In the genomic region with DNA sequence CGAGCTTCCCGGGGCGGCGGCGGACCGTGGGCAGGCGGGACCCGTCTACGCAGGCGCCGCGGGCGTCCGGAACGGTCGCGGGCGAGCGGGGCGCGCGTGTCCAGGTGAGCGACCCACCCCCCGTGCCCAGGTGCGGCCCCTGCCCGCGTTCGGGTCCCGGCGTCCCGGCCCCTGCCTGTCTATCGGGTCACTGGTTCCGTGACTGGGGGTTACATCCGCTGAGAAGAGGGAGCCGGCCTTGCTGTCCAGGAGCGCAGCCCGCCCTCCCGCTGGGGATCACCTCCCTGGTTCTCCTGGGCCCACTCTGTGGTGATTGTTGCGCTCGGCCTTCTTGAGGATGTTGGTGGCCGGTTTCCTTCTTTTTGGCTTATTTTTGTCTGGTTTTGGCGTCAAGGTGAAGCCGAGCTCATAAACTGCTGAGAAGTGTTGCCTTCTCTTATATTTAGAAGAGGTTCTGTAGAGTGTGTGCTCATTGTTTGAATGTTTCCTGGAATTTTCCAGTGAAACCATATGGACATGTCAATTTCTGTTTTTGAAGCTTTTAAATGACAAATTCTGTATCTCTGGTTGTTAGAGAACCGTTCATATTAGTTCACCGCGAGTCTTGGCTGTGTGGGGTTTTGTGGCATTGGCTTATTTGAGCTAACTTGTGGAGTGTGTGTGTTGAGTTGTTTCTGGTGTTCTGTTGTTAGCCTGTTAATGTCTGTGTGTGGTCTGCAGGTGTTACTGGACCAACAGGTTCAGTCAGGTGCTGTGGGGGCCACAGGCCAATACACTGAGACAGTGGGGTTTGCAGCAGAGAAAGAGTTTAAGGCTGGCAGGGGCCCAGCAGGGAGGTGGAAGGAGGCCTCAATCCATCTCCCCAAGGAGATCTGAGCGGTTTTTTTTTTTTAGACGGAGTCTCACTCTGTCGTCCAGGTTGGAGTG, we compare ENCODE assay signal across 8 cellular contexts. TPM values are rescaled to one million over a fixed set of nuclear protein-coding genes. Genes with fewer than 3 reads are reported as not detected.
DNase-seq lines count a peak whose midpoint lies in the region; ATAC-seq and TF ChIP-seq lines count a peak whose summit lies in the region.

No MANE protein-coding gene starts in this region.

- intact Hi-C loops in activated CD4-positive, alpha-beta memory T cell treated with anti-CD3 and anti-CD28 coated beads for 36 hours (cut with micrococcal nuclease) = loop anchor here (1.0 to 5.0 kb wide), 2 partner anchors 139 to 280 kb away; a partner anchor contains a TSS

- peaks cover 8% of the 10 kb centered on the region for H3K9me3 Mint-ChIP-seq in activated CD4-positive, alpha-beta memory T cell treated with anti-CD3 and anti-CD28 coated beads for 36 hours
- H3K9me3 Mint-ChIP-seq in osteocyte (ENCODE audit: unreplicated experiment) = peaks cover 6% of the 10 kb centered on the region

- peak overlapping the region; percentile 93 for H3K4me3 Mint-ChIP-seq in activated CD4-positive, alpha-beta memory T cell treated with anti-CD3 and anti-CD28 coated beads for 36 hours
- H3K4me3 Mint-ChIP-seq in osteocyte (ENCODE audit: unreplicated experiment) = peak overlapping the region; percentile 88

- peak; percentile 65 for DNase-seq in DMS53 treated with DMSO at 0.1 percent for 48 hours (lab: John Stamatoyannopoulos, UW; ENCODE audit: unreplicated experiment)
- DNase-seq in HL-60 (ENCODE audit: low read depth in 1 of 2, low spot score in 1 of 2) = no peak
- DNase-seq in activated CD4-positive, alpha-beta memory T cell treated with anti-CD3 and anti-CD28 coated beads for 36 hours = no peak
- peak; percentile 84 for DNase-seq in osteocyte (ENCODE audit: extremely low spot score, unreplicated experiment)
- no peak for DNase-seq in superior temporal gyrus (ENCODE audit: extremely low spot score)
- DNase-seq in midbrain (lab: John Stamatoyannopoulos, UW) = no peak

- CTCF ChIA-PET in activated CD4-positive, alpha-beta memory T cell treated with anti-CD3 and anti-CD28 coated beads for 36 hours (lab: Charles Lee) = interaction anchor here (1.2 kb wide), 1 partner anchor 296 kb away, joined by 5 read pairs; no protein-coding TSS in a partner anchor

- peaks cover 0 to 18% (median 4%) of the 10 kb centered on the region in 3 donors for H3K4me1 ChIP-seq in gastroesophageal sphincter

- H3K4me1 Mint-ChIP-seq in activated CD4-positive, alpha-beta memory T cell treated with anti-CD3 and anti-CD28 coated beads for 36 hours (ENCODE audit: low read depth) = peaks cover 39% of the 10 kb centered on the region
- H3K4me1 Mint-ChIP-seq in osteocyte (ENCODE audit: unreplicated experiment) = peaks cover 14% of the 10 kb centered on the region

- peak overlapping the region; percentile 63 for H3K27ac Mint-ChIP-seq in activated CD4-positive, alpha-beta memory T cell treated with anti-CD3 and anti-CD28 coated beads for 36 hours
- H3K27ac Mint-ChIP-seq in osteocyte (ENCODE audit: unreplicated experiment) = peak overlapping the region; percentile 57

- WGBS in gastroesophageal sphincter (ENCODE audit: low coverage in 1 of 2), 2 donors = 47 to 50% methylated on average over 5 to 7 of the region's 49 CpGs

- POLR2A ChIA-PET in activated CD4-positive, alpha-beta memory T cell treated with anti-CD3 and anti-CD28 coated beads for 36 hours (lab: Charles Lee) = interaction anchor here (0.6 to 1.3 kb wide), 2 partner anchors 34 to 293 kb away, joined by 3 read pairs; no protein-coding TSS in a partner anchor

- H3K27me3 ChIP-seq in HL-60 (ENCODE audit: insufficient read depth, poor library complexity, severe bottlenecking) = no peaks in the 10 kb centered on the region
- H3K27me3 ChIP-seq in gastroesophageal sphincter = peaks cover 10% of the 10 kb centered on the region

- TF ChIP-seq POLR2A in gastroesophageal sphincter (IDR thresholded peaks at IDR 0.05) = no peak

- H3K36me3 ChIP-seq in gastroesophageal sphincter = no peaks in the 10 kb centered on the region

- H3K27me3 Mint-ChIP-seq in activated CD4-positive, alpha-beta memory T cell treated with anti-CD3 and anti-CD28 coated beads for 36 hours = peaks cover 1% of the 10 kb centered on the region
- H3K27me3 Mint-ChIP-seq in osteocyte (ENCODE audit: unreplicated experiment) = no peaks in the 10 kb centered on the region

- H3K9me3 ChIP-seq in gastroesophageal sphincter = no peaks in the 10 kb centered on the region

- TF ChIP-seq EP300 in gastroesophageal sphincter (IDR thresholded peaks at IDR 0.05) = no peak

- ATAC-seq in GM21367 (IDR thresholded peaks at IDR 0.05; ENCODE audit: unreplicated experiment) (peak; percentile 7), gastroesophageal sphincter (peak; percentile 18)

- peaks cover 22% of the 10 kb centered on the region for H3K36me3 Mint-ChIP-seq in activated CD4-positive, alpha-beta memory T cell treated with anti-CD3 and anti-CD28 coated beads for 36 hours
- H3K36me3 Mint-ChIP-seq in osteocyte (ENCODE audit: unreplicated experiment) = peaks cover 5% of the 10 kb centered on the region

- TF ChIP-seq CTCF in HL-60 (IDR thresholded peaks at IDR 0.05; ENCODE audit: insufficient read depth, low read length) (no peak), gastroesophageal sphincter (IDR thresholded peaks at IDR 0.05) (no peak), osteocyte (IDR thresholded peaks at IDR 0.05) (no peak)

- H3K4me3 ChIP-seq in HL-60 (replicated peaks; ENCODE audit: insufficient read depth, low read length) = peak overlapping the region; percentile 84
- H3K4me3 ChIP-seq in gastroesophageal sphincter = peak overlapping the region; percentile 77 to 95

- peak overlapping the region; percentile 69 for H3K27ac ChIP-seq in HL-60 (replicated peaks)
- peak overlapping the region in 2 of 4 donors; percentile 51 to 65 for H3K27ac ChIP-seq in gastroesophageal sphincter

RNA-seq across cellular contexts. Expression of a gene that starts 0.6 kb away (rescaled TPM):
- 10 to 100 TPM; 21.6 to 22.5 TPM for total RNA-seq in activated CD4-positive, alpha-beta memory T cell treated with anti-CD3 and anti-CD28 coated beads for 36 hours
- total RNA-seq in gastroesophageal sphincter (1 to 10 TPM; 2.1 to 8.7 (median 3.8) TPM), osteocyte (5.4 and 7.6 TPM in 2 replicates)

Comparison
In these comparisons a context has a peak if more than half of its experiments do, and no peak if none do; other contexts are left out.
1. DNase-seq: peak in DMS53 treated with DMSO at 0.1 percent for 48 hours (single experiment) and osteocyte (single experiment); none in HL-60 (0 of 2), activated CD4-positive, alpha-beta memory T cell treated with anti-CD3 and anti-CD28 coated beads for 36 hours (single experiment), superior temporal gyrus (single experiment) and midbrain (single experiment).